In the genomic region with DNA sequence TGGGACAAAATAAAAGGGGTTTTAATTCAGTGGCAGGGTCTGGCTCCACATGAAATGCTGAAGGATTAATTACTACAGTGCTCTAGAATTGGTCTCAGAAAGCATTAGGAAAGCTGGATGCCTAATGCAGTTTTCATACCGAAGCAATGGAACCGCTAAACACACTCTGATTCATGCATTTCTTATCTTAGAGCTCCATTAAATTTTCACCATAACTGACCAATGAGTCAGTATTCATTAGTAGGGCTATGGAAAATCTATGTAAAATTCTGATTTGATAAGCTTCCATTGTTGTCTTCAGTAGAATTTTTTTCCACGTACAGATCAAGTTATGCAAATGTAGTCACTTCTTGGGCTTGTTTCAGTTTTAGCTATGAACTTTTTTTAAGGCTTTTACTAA, we compare ENCODE assay signal across 16 cellular contexts.
DNase-seq lines count a peak whose midpoint lies in the region; ATAC-seq and TF ChIP-seq lines count a peak whose summit lies in the region.
"Had no signal": no experiment of that assay in that cellular context is flagged by ENCODE, and none has a peak within 500 bp of the region (broad histone marks: within the 10 kb centered on the region; RNA-seq: fewer than 3 reads in every experiment).

No MANE protein-coding gene starts in this region.

- H3K36me3 ChIP-seq in brain microvascular endothelial cell (replicated peaks): no peaks in the 10 kb centered on the region
- H3K36me3 ChIP-seq: lower lobe of right lung had no signal

- H3K27ac ChIP-seq in brain microvascular endothelial cell: peak overlapping the region; percentile 34
- H3K27ac ChIP-seq: body of pancreas, lower lobe of right lung, SK-N-MC had no signal

- H3K4me1 Mint-ChIP-seq in nephron: no peaks in the 10 kb centered on the region
- H3K4me1 Mint-ChIP-seq in activated T-cell treated with anti-CD3 and anti-CD28 coated beads, Interleukin-2, amount 50 U/mL, for 4 hours (ENCODE audit: low read depth): peaks cover 24% of the 10 kb centered on the region

- no peaks in the 10 kb centered on the region for H3K27me3 Mint-ChIP-seq in nephron (ENCODE audit: low read depth)
- H3K27me3 Mint-ChIP-seq in activated T-cell treated with anti-CD3 and anti-CD28 coated beads, Interleukin-2, amount 50 U/mL, for 4 hours (ENCODE audit: low read depth): no peaks in the 10 kb centered on the region
- H3K27me3 Mint-ChIP-seq: activated B cell treated with CpG ODN at 0.5 μM for 24 hours had no signal

- H3K4me3 ChIP-seq in AG10803 (ENCODE audit: low read length): no peak overlapping the region
- H3K4me3 ChIP-seq in brain microvascular endothelial cell (ENCODE audit: low read depth, low read length): no peak overlapping the region
- H3K4me3 ChIP-seq: body of pancreas, lower lobe of right lung, SK-N-MC had no signal

- no peak for ATAC-seq in activated T-cell treated with anti-CD3 and anti-CD28 coated beads, Interleukin-2, amount 50 U/mL, for 4 hours
- ATAC-seq in HG03139 (IDR thresholded peaks at IDR 0.05; ENCODE audit: unreplicated experiment): no peak
- ATAC-seq: body of pancreas; CD8-positive, alpha-beta T cell; lower lobe of right lung had no signal

- H3K4me3 Mint-ChIP-seq in nephron: no peak overlapping the region
- H3K4me3 Mint-ChIP-seq in activated T-cell treated with anti-CD3 and anti-CD28 coated beads, Interleukin-2, amount 50 U/mL, for 4 hours: no peak overlapping the region
- H3K4me3 Mint-ChIP-seq: activated B cell treated with CpG ODN at 0.5 μM for 24 hours; CD8-positive, alpha-beta T cell had no signal

- H3K36me3 Mint-ChIP-seq in nephron (ENCODE audit: low read depth): no peaks in the 10 kb centered on the region
- H3K36me3 Mint-ChIP-seq in activated T-cell treated with anti-CD3 and anti-CD28 coated beads, Interleukin-2, amount 50 U/mL, for 4 hours (ENCODE audit: insufficient read depth): peaks cover 33% of the 10 kb centered on the region

- peak; percentile 62 for DNase-seq in AG10803 (ENCODE audit: low read depth)
- peak; percentile 81 for DNase-seq in M059J (ENCODE audit: low read depth)
- peak; percentile 54 for DNase-seq in brain microvascular endothelial cell
- DNase-seq in activated T-cell treated with anti-CD3 and anti-CD28 coated beads, Interleukin-2, amount 50 U/mL, for 4 hours: no peak
- no peak for DNase-seq in DMS153 (lab: John Stamatoyannopoulos, UW)
- DNase-seq in NCI-H2107 treated with DMSO at 0.1 percent for 48 hours (lab: John Stamatoyannopoulos, UW; ENCODE audit: unreplicated experiment): no peak
- DNase-seq: activated B cell treated with CpG ODN at 0.5 μM for 24 hours; body of pancreas; CD8-positive, alpha-beta T cell; KG1; lower lobe of right lung; NCI-H146; NCI-H69 had no signal

- H3K27me3 ChIP-seq in brain microvascular endothelial cell (replicated peaks): no peaks in the 10 kb centered on the region
- H3K27me3 ChIP-seq: body of pancreas had no signal

- in situ Hi-C loops in brain microvascular endothelial cell (cut with HindIII; ENCODE audit: low pct_ligation_motif_present, low sequenced_read_pairs): no loop called here

- no peak for TF ChIP-seq CTCF in AG10803 (conservative IDR thresholded peaks at IDR 0.05; ENCODE audit: low read length)
- no peak for TF ChIP-seq CTCF in brain microvascular endothelial cell (IDR thresholded peaks at IDR 0.05; ENCODE audit: low read depth, low read length, missing control alignments)
- no peak for TF ChIP-seq CTCF in nephron (IDR thresholded peaks at IDR 0.05; ENCODE audit: unreplicated experiment in 3 of 3)

- H3K27ac Mint-ChIP-seq in nephron: peak overlapping the region in 2 of 3 experiments; percentile 47 to 51
- H3K27ac Mint-ChIP-seq: activated B cell treated with CpG ODN at 0.5 μM for 24 hours; CD8-positive, alpha-beta T cell had no signal

- H3K9me3 Mint-ChIP-seq in nephron: peaks cover 12% of the 10 kb centered on the region
- H3K9me3 Mint-ChIP-seq in activated T-cell treated with anti-CD3 and anti-CD28 coated beads, Interleukin-2, amount 50 U/mL, for 4 hours: no peaks in the 10 kb centered on the region
- H3K9me3 Mint-ChIP-seq: CD8-positive, alpha-beta T cell had no signal

Comparison
In these comparisons a context has a peak if more than half of its experiments do, and no peak if none do; other contexts are left out.
1. DNase-seq: peak in AG10803 (single experiment), M059J (single experiment) and brain microvascular endothelial cell (single experiment); none in activated T-cell treated with anti-CD3 and anti-CD28 coated beads, Interleukin-2, amount 50 U/mL, for 4 hours (single experiment), DMS153 (single experiment) and NCI-H2107 treated with DMSO at 0.1 percent for 48 hours (single experiment).